ENCODE assay signal across 8 cellular contexts in genomic region chr15:33194237-33194636, GRCh38. TPM values are rescaled to one million over a fixed set of nuclear protein-coding genes. Genes with fewer than 3 reads are reported as not detected.
DNase-seq lines count a peak whose midpoint lies in the region; ATAC-seq and TF ChIP-seq lines count a peak whose summit lies in the region.

No MANE protein-coding gene starts in this region.

- CTCF ChIA-PET in CD8-positive, alpha-beta T cell (lab: Charles Lee), result no interaction called here

- H3K4me3 ChIP-seq in CD8-positive, alpha-beta T cell (ENCODE audit: low read depth, low read length), result peak overlapping the region; percentile 70
- peak overlapping the region; percentile 58 for H3K4me3 ChIP-seq in NT2/D1 (ENCODE audit: insufficient read length, low read depth)
- peak overlapping the region; percentile 69 for H3K4me3 ChIP-seq in endodermal cell (ENCODE audit: low read length)
- peak overlapping the region; percentile 70 for H3K4me3 ChIP-seq in osteoblast (ENCODE audit: insufficient read depth, low read length)

- H3K9ac ChIP-seq in NT2/D1 (ENCODE audit: insufficient read length, low read depth) (peak overlapping the region; percentile 67), endodermal cell (ENCODE audit: extremely low read depth, low read length, poor library complexity, severe bottlenecking) (no peak overlapping the region)

- intact Hi-C loops in CD8-positive, alpha-beta T cell (cut with DNase I, micrococcal nuclease), result no loop called here

- H3K9me3 Mint-ChIP-seq in CD8-positive, alpha-beta T cell, result no peaks in the 10 kb centered on the region
- H3K9me3 Mint-ChIP-seq in endodermal cell, result no peaks in the 10 kb centered on the region

- peak overlapping the region; percentile 80 for H3K4me2 ChIP-seq in osteoblast (ENCODE audit: insufficient read depth, low read length)

- ATAC-seq in CD8-positive, alpha-beta T cell, result no peak
- no peak for ATAC-seq in HG03439 (IDR thresholded peaks at IDR 0.05; ENCODE audit: unreplicated experiment)

- H2AFZ ChIP-seq in osteoblast (ENCODE audit: low read length), result peak overlapping the region; percentile 61

- H3K27ac Mint-ChIP-seq in CD8-positive, alpha-beta T cell, result no peak overlapping the region
- H3K27ac Mint-ChIP-seq in endodermal cell, result peak overlapping the region; percentile 74

- no peaks in the 10 kb centered on the region for H3K79me2 ChIP-seq in osteoblast (ENCODE audit: insufficient read depth, low read length)

- H3K9me3 ChIP-seq in CD8-positive, alpha-beta T cell (ENCODE audit: low read length), result no peaks in the 10 kb centered on the region
- H3K9me3 ChIP-seq in NT2/D1 (ENCODE audit: insufficient read depth, low read length) (no peaks in the 10 kb centered on the region), endodermal cell (ENCODE audit: control insufficient read depth, low read length) (no peaks in the 10 kb centered on the region), osteoblast (ENCODE audit: low read depth, low read length) (no peaks in the 10 kb centered on the region)

- WGBS in endodermal cell (ENCODE audit: insufficient coverage in 1 of 2, insufficient read length in 1 of 2), 2 experiments, result 0 to 11% methylated on average over 3 to 17 of the region's 17 CpGs

- POLR2A ChIA-PET in CD8-positive, alpha-beta T cell (lab: Charles Lee), result no interaction called here

- H3K27me3 Mint-ChIP-seq in CD8-positive, alpha-beta T cell (ENCODE audit: low read depth), result peaks cover 17% of the 10 kb centered on the region
- peaks cover 31% of the 10 kb centered on the region for H3K27me3 Mint-ChIP-seq in endodermal cell (ENCODE audit: insufficient read depth)

- no peak for TF ChIP-seq CTCF in CD8-positive, alpha-beta T cell (IDR thresholded peaks at IDR 0.05)
- TF ChIP-seq CTCF in endodermal cell (conservative IDR thresholded peaks at IDR 0.05) (no peak), osteoblast (IDR thresholded peaks at IDR 0.05; ENCODE audit: extremely low read depth, low read depth, low read length) (no peak)

- no peaks in the 10 kb centered on the region for H4K20me1 ChIP-seq in osteoblast (ENCODE audit: insufficient read depth, low read length)

- no peak for DNase-seq in CD8-positive, alpha-beta T cell
- DNase-seq in NT2/D1 (ENCODE audit: low read depth, low spot score) (no peak), endodermal cell (no peak), osteoblast (ENCODE audit: insufficient read length, low spot score, missing footprints) (no peak), NCI-H1694 treated with DMSO at 0.1 percent for 48 hours (lab: John Stamatoyannopoulos, UW) (no peak)
- no peak for DNase-seq in activated CD4-positive, CD25-positive, alpha-beta regulatory T cell treated with anti-CD3 and anti-CD28 coated beads, Interleukin-2, amount 50 U/mL, for 72 hours
- no peak for DNase-seq in stimulated activated CD4-positive, alpha-beta T cell treated with anti-CD3 and anti-CD28 coated beads, Interleukin-2, amount 100 ng/mL, for 48 hours

- no peaks in the 10 kb centered on the region for H3K27me3 ChIP-seq in CD8-positive, alpha-beta T cell (ENCODE audit: insufficient read depth, low read length)
- H3K27me3 ChIP-seq in NT2/D1 (ENCODE audit: insufficient read depth, insufficient read length), result peaks cover 2% of the 10 kb centered on the region
- peaks cover 14% of the 10 kb centered on the region for H3K27me3 ChIP-seq in endodermal cell (ENCODE audit: control insufficient read depth, insufficient read depth, low read length, poor library complexity, severe bottlenecking)
- peaks cover 39% of the 10 kb centered on the region for H3K27me3 ChIP-seq in osteoblast (ENCODE audit: insufficient read depth, low read length)

- H3K36me3 ChIP-seq in CD8-positive, alpha-beta T cell (ENCODE audit: insufficient read depth, low read length), result no peaks in the 10 kb centered on the region
- H3K36me3 ChIP-seq in NT2/D1 (ENCODE audit: insufficient read depth, insufficient read length, low read length) (no peaks in the 10 kb centered on the region), endodermal cell (ENCODE audit: control insufficient read depth, insufficient read depth, low read length) (no peaks in the 10 kb centered on the region), osteoblast (ENCODE audit: insufficient read depth, low read length) (no peaks in the 10 kb centered on the region)

- no peaks in the 10 kb centered on the region for H3K36me3 Mint-ChIP-seq in CD8-positive, alpha-beta T cell
- H3K36me3 Mint-ChIP-seq in endodermal cell (ENCODE audit: low read depth), result no peaks in the 10 kb centered on the region

- H3K27ac ChIP-seq in CD8-positive, alpha-beta T cell (ENCODE audit: low read depth, low read length), result no peak overlapping the region
- H3K27ac ChIP-seq in endodermal cell (ENCODE audit: low read depth, low read length) (no peak overlapping the region), osteoblast (ENCODE audit: low read depth, low read length) (no peak overlapping the region)

- peaks cover 12% of the 10 kb centered on the region for H3K4me1 Mint-ChIP-seq in CD8-positive, alpha-beta T cell (ENCODE audit: low read depth)
- H3K4me1 Mint-ChIP-seq in endodermal cell, result peaks cover 42% of the 10 kb centered on the region

- H3K4me1 ChIP-seq in CD8-positive, alpha-beta T cell (ENCODE audit: insufficient read depth, low read length), result peaks cover 7% of the 10 kb centered on the region
- H3K4me1 ChIP-seq in NT2/D1 (ENCODE audit: insufficient read depth, insufficient read length) (peaks cover 5% of the 10 kb centered on the region), endodermal cell (ENCODE audit: control insufficient read depth, insufficient read depth, low read length) (peaks cover 18% of the 10 kb centered on the region), osteoblast (ENCODE audit: insufficient read depth, low read length) (no peaks in the 10 kb centered on the region)

- peak overlapping the region; percentile 79 for H3K4me3 Mint-ChIP-seq in CD8-positive, alpha-beta T cell
- H3K4me3 Mint-ChIP-seq in endodermal cell, result peak overlapping the region; percentile 62

RNA-seq across cellular contexts. Expression of gene FMN1, which starts 0.3 kb away (rescaled TPM):
- total RNA-seq in CD8-positive, alpha-beta T cell, result under 1 TPM; 0.19 to 0.33 TPM
- total RNA-seq in endodermal cell, result 1 to 10 TPM in 1 of 2 donors, under 1 TPM in 1; 0.60 to 1.1 TPM
- polyA plus RNA-seq in endodermal cell (2013, experiment 1 of 2), result 3.8 TPM
- 1.4 TPM for polyA plus RNA-seq in endodermal cell (2013, experiment 2 of 2)
- 9.0 and 11.2 TPM in 2 replicates for total RNA-seq in osteoblast
